Comparison of ENCODE assay signal across 2 cellular contexts in genomic region chr5:160262151-160262550, GRCh38.
TF ChIP-seq lines count a peak whose summit lies in the region.

No MANE protein-coding gene starts in this region.

TF ChIP-seq in K562, 482 proteins besides CTCF, POLR2A, EP300 and RAD21:
- no peak for TF ChIP-seq ZNF41 (CRISPR knock-in tag; conservative IDR thresholded peaks at IDR 0.05)
- TF ChIP-seq MAX (CRISPR knock-in tag; IDR thresholded peaks at IDR 0.05) = no peak
- TF ChIP-seq ARHGAP35 (IDR thresholded peaks at IDR 0.05; ENCODE audit: partially characterized antibody) = no peak
- no peak for TF ChIP-seq SMAD3 (CRISPR knock-in tag; conservative IDR thresholded peaks at IDR 0.05)
- no peak for TF ChIP-seq ZNF778 (CRISPR knock-in tag; IDR thresholded peaks at IDR 0.05)
- no peak for TF ChIP-seq ZNF134 (CRISPR knock-in tag; conservative IDR thresholded peaks at IDR 0.05)
- TF ChIP-seq ZKSCAN1 (IDR thresholded peaks at IDR 0.05; ENCODE audit: low read depth, low read length) = no peak
TF ChIP-seq in K562: peak in this region for 0.

TF ChIP-seq in neural cell, 6 proteins besides CTCF, POLR2A, EP300 and RAD21:
- no peak for TF ChIP-seq EZH2 (IDR thresholded peaks at IDR 0.05; ENCODE audit: borderline replicate concordance, insufficient read depth, low read length, poor library complexity, severe bottlenecking)
- no peak for TF ChIP-seq REST (IDR thresholded peaks at IDR 0.05; ENCODE audit: borderline replicate concordance)
- no peak for TF ChIP-seq MXI1 (conservative IDR thresholded peaks at IDR 0.05; ENCODE audit: poor library complexity, severe bottlenecking)
- no peak for TF ChIP-seq TAF1 (IDR thresholded peaks at IDR 0.05; ENCODE audit: low read depth)
- TF ChIP-seq POLR2AphosphoS5 (IDR thresholded peaks at IDR 0.05) = no peak
- TF ChIP-seq SMC3 (conservative IDR thresholded peaks at IDR 0.05; ENCODE audit: poor library complexity) = no peak
